ENCODE assay signal across 20 cellular contexts in genomic region chr3:171525437-171525836, GRCh38.
A peak's percentile ranks its signal among the peaks of the same experiment; 100 is the strongest.
DNase-seq lines count a peak whose midpoint lies in the region; ATAC-seq and TF ChIP-seq lines count a peak whose summit lies in the region.
"Had no signal": no experiment of that assay in that cellular context is flagged by ENCODE, and none has a peak within 500 bp of the region (broad histone marks: within the 10 kb centered on the region; RNA-seq: fewer than 3 reads in every experiment).

No MANE protein-coding gene starts in this region.

- DNase-seq in GM23248 (peak; percentile 5), SJSA1 (ENCODE audit: low read depth in 1 of 2, low spot score in 2 of 2) (no peak), fibroblast of villous mesenchyme (ENCODE audit: low read depth) (peak; percentile 33), upper lobe of right lung (no peak), COLO829 (ENCODE audit: low spot score) (no peak)
- no peak for DNase-seq in activated T-cell treated with anti-CD3 and anti-CD28 coated beads, Interleukin-2, amount 50 U/mL, for 72 hours
- DNase-seq: CD8-positive, alpha-beta T cell; DND-41; H9; Kasumi-1; MG63; NCI-H1092; NCI-H2081; NCI-H2171 treated with DMSO at 0.1 percent for 48 hours; NK-92 treated with Interleukin-12 subunit alpha and Interleukin-12 subunit beta, amount 100 ng/mL, for 24 hours; Right ventricle myocardium superior had no signal

- H3K27ac ChIP-seq in GM23248, result no peak overlapping the region
- 0 out of 2 replicates have a peak overlapping the region, but pooled peaks have one; percentile 20 for H3K27ac ChIP-seq in SJSA1
- no peak overlapping the region for H3K27ac ChIP-seq in upper lobe of right lung
- H3K27ac ChIP-seq: BLaER1 treated with 17β-estradiol and CSF1 and Interleukin-3, amounts not matched to agents 10 nM and 100 nM; SK-N-MC had no signal

- no peaks in the 10 kb centered on the region for H3K36me3 ChIP-seq in GM23248 (ENCODE audit: low read depth)
- no peaks in the 10 kb centered on the region for H3K36me3 ChIP-seq in SJSA1
- no peaks in the 10 kb centered on the region for H3K36me3 ChIP-seq in upper lobe of right lung
- H3K36me3 ChIP-seq: BLaER1 treated with 17β-estradiol and CSF1 and Interleukin-3, amounts not matched to agents 10 nM and 100 nM; MG63 had no signal

- ATAC-seq in upper lobe of right lung, result peak; percentile 65
- ATAC-seq in GM18519 (IDR thresholded peaks at IDR 0.05; ENCODE audit: low FRiP score, unreplicated experiment), result no peak
- ATAC-seq in activated T-cell treated with anti-CD3 and anti-CD28 coated beads, Interleukin-2, amount 50 U/mL, for 72 hours (replicated peaks in 1 of 2), result no peak
- ATAC-seq: CD8-positive, alpha-beta T cell had no signal

- H3K4me3 Mint-ChIP-seq in activated T-cell treated with anti-CD3 and anti-CD28 coated beads, Interleukin-2, amount 50 U/mL, for 72 hours, result no peak overlapping the region
- H3K4me3 Mint-ChIP-seq: CD8-positive, alpha-beta T cell; H9; IgD-negative memory B cell had no signal

- H3K4me1 Mint-ChIP-seq in activated T-cell treated with anti-CD3 and anti-CD28 coated beads, Interleukin-2, amount 50 U/mL, for 72 hours (ENCODE audit: low read depth), result peaks cover 8% of the 10 kb centered on the region
- H3K4me1 Mint-ChIP-seq: IgD-negative memory B cell had no signal

- H2AFZ ChIP-seq in GM23248, result no peak overlapping the region

- in situ Hi-C loops in GM23248 (cut with MboI), result no loop called here

- no peak overlapping the region for H3K4me3 ChIP-seq in GM23248
- H3K4me3 ChIP-seq in SJSA1, result no peak overlapping the region
- no peak overlapping the region for H3K4me3 ChIP-seq in fibroblast of villous mesenchyme (ENCODE audit: low read depth, low read length)
- no peak overlapping the region for H3K4me3 ChIP-seq in upper lobe of right lung
- H3K4me3 ChIP-seq: BLaER1 treated with 17β-estradiol and CSF1 and Interleukin-3, amounts not matched to agents 10 nM and 100 nM; MG63; SK-N-MC had no signal

- no peak overlapping the region for H3K4me2 ChIP-seq in GM23248 (ENCODE audit: unreplicated experiment)

- intact Hi-C loops in upper lobe of right lung (cut with DNase I), result no loop called here

- H3K27ac Mint-ChIP-seq in activated T-cell treated with anti-CD3 and anti-CD28 coated beads, Interleukin-2, amount 50 U/mL, for 72 hours, result no peak overlapping the region
- H3K27ac Mint-ChIP-seq: CD8-positive, alpha-beta T cell; H9; IgD-negative memory B cell had no signal

- H3K27me3 ChIP-seq in GM23248 (replicated peaks; ENCODE audit: insufficient read depth) (no peaks in the 10 kb centered on the region), SJSA1 (replicated peaks) (no peaks in the 10 kb centered on the region), upper lobe of right lung (no peaks in the 10 kb centered on the region)
- H3K27me3 ChIP-seq: BLaER1 treated with 17β-estradiol and CSF1 and Interleukin-3, amounts not matched to agents 10 nM and 100 nM; MG63 had no signal

- no peaks in the 10 kb centered on the region for H3K9me2 ChIP-seq in GM23248 (ENCODE audit: insufficient read depth)

- WGBS in GM23248 (ENCODE audit: low coverage in 1 of 2, low lambda C conversion rate in 2 of 2, missing lambda C conversion rate in 2 of 2), 2 experiments, result 94 to 98% methylated on average over 6 of the region's 6 CpGs

- H3K79me2 ChIP-seq in GM23248 (ENCODE audit: insufficient read depth), result no peaks in the 10 kb centered on the region

- H3K9ac ChIP-seq in GM23248, result no peak overlapping the region
- H3K9ac ChIP-seq: BLaER1 treated with 17β-estradiol and CSF1 and Interleukin-3, amounts not matched to agents 10 nM and 100 nM had no signal

- H3K4me1 ChIP-seq in GM23248 (ENCODE audit: insufficient read depth) (peaks cover 33% of the 10 kb centered on the region), SJSA1 (replicated peaks) (peaks cover 27% of the 10 kb centered on the region), upper lobe of right lung (no peaks in the 10 kb centered on the region)

- no peaks in the 10 kb centered on the region for H3K9me3 ChIP-seq in GM23248 (ENCODE audit: low read depth)
- H3K9me3 ChIP-seq in SJSA1 (replicated peaks), result no peaks in the 10 kb centered on the region
- H3K9me3 ChIP-seq in upper lobe of right lung, result no peaks in the 10 kb centered on the region
- H3K9me3 ChIP-seq: BLaER1 treated with 17β-estradiol and CSF1 and Interleukin-3, amounts not matched to agents 10 nM and 100 nM; MG63 had no signal

- H4K20me1 ChIP-seq in GM23248 (ENCODE audit: insufficient read depth), result no peaks in the 10 kb centered on the region
- H4K20me1 ChIP-seq: BLaER1 treated with 17β-estradiol and CSF1 and Interleukin-3, amounts not matched to agents 10 nM and 100 nM had no signal

- H3K36me3 Mint-ChIP-seq in activated T-cell treated with anti-CD3 and anti-CD28 coated beads, Interleukin-2, amount 50 U/mL, for 72 hours (ENCODE audit: insufficient read depth in 2 of 2), result no peaks in the 10 kb centered on the region
- H3K36me3 Mint-ChIP-seq: CD8-positive, alpha-beta T cell; IgD-negative memory B cell had no signal

- no peaks in the 10 kb centered on the region for H3K9me3 Mint-ChIP-seq in activated T-cell treated with anti-CD3 and anti-CD28 coated beads, Interleukin-2, amount 50 U/mL, for 72 hours
- H3K9me3 Mint-ChIP-seq: CD8-positive, alpha-beta T cell; H9 had no signal

- peaks cover 29% of the 10 kb centered on the region; the same call in 1 of the 2 replicates for H3F3A ChIP-seq in GM23248 (ENCODE audit: insufficient read depth)

- H3K27me3 Mint-ChIP-seq in activated T-cell treated with anti-CD3 and anti-CD28 coated beads, Interleukin-2, amount 50 U/mL, for 72 hours (ENCODE audit: low read depth), result no peaks in the 10 kb centered on the region
- H3K27me3 Mint-ChIP-seq: IgD-negative memory B cell had no signal

- TF ChIP-seq CTCF in fibroblast of villous mesenchyme (IDR thresholded peaks at IDR 0.05; ENCODE audit: insufficient read depth, low read depth, low read length) (no peak), upper lobe of right lung (IDR thresholded peaks at IDR 0.05) (no peak)

Comparison
In these comparisons a context has a peak if more than half of its experiments do, and no peak if none do; other contexts are left out.
1. DNase-seq: peak in GM23248 (single experiment) and fibroblast of villous mesenchyme (single experiment); none in SJSA1 (0 of 2), upper lobe of right lung (single experiment), COLO829 (single experiment) and activated T-cell treated with anti-CD3 and anti-CD28 coated beads, Interleukin-2, amount 50 U/mL, for 72 hours (0 of 2).